ENCODE assay signal across 1 cellular context in genomic region chr19:11238041-11238440, GRCh38.
TF ChIP-seq lines count a peak whose summit lies in the region.

No MANE protein-coding gene starts in this region.

TF ChIP-seq in HepG2, 621 proteins besides CTCF, POLR2A, EP300 and RAD21:
- TF ChIP-seq KLF6 (CRISPR knock-in tag; IDR thresholded peaks at IDR 0.05) (no peak), AGO2 (optimal IDR thresholded peaks at IDR 0.05; ENCODE audit: low read depth, low read length) (peak; percentile 40), ZNF720 (CRISPR knock-in tag; IDR thresholded peaks at IDR 0.05) (no peak), ZBTB38 (CRISPR knock-in tag; IDR thresholded peaks at IDR 0.05) (peak; percentile 62; the same call in 1 of the 2 replicates), ZNF546 (CRISPR knock-in tag; conservative IDR thresholded peaks at IDR 0.05) (no peak), UBTF (CRISPR knock-in tag; IDR thresholded peaks at IDR 0.05) (peak; percentile 17; the same call in 1 of the 2 replicates), ZNF788 (CRISPR knock-in tag; IDR thresholded peaks at IDR 0.05; ENCODE audit: borderline replicate concordance) (0 out of 2 replicates have a peak, but pooled peaks have one; percentile 18), TBX2 (CRISPR knock-in tag; IDR thresholded peaks at IDR 0.05; ENCODE audit: borderline replicate concordance) (0 out of 2 replicates have a peak, but pooled peaks have one; percentile 18), ZNF687 (CRISPR knock-in tag; IDR thresholded peaks at IDR 0.05) (peak; percentile 62)
TF ChIP-seq in HepG2: peak in this region for 6.
